15 cellular contexts compared by ENCODE assay signal in genomic region chr11:131692151-131692550, GRCh38.
"Had no signal": no experiment of that assay in that cellular context is flagged by ENCODE, and none has a peak within 500 bp of the region (broad histone marks: within the 10 kb centered on the region; RNA-seq: fewer than 3 reads in every experiment).

No MANE protein-coding gene starts in this region.

- H3K4me1 ChIP-seq: psoas muscle had no signal

- ATAC-seq: gastroesophageal sphincter, left ventricle myocardium superior, right cardiac atrium had no signal

- DNase-seq: activated CD4-positive, alpha-beta T cell treated with anti-CD3 and anti-CD28 coated beads for 1 hour; amniotic stem cell; heart left ventricle; immature natural killer cell; left ventricle myocardium superior; mucosa of descending colon; naive B cell; psoas muscle; T-helper 1 cell; tibial artery had no signal

- H3K27ac Mint-ChIP-seq: activated naive CD8-positive, alpha-beta T cell treated with anti-CD3 and anti-CD28 coated beads for 36 hours; immature natural killer cell; naive B cell had no signal

- H3K27me3 ChIP-seq: dorsolateral prefrontal cortex had no signal

- H3K9me3 Mint-ChIP-seq: activated naive CD8-positive, alpha-beta T cell treated with anti-CD3 and anti-CD28 coated beads for 36 hours; neural crest cell had no signal

- H3K27ac ChIP-seq: gastroesophageal sphincter, heart left ventricle, psoas muscle, tibial artery had no signal

- H3K4me3 Mint-ChIP-seq: activated naive CD8-positive, alpha-beta T cell treated with anti-CD3 and anti-CD28 coated beads for 36 hours; immature natural killer cell; neural crest cell had no signal

- H3K36me3 Mint-ChIP-seq: activated naive CD8-positive, alpha-beta T cell treated with anti-CD3 and anti-CD28 coated beads for 36 hours; immature natural killer cell had no signal
